Comparison of ENCODE assay signal across 1 cellular context in the genomic region with DNA sequence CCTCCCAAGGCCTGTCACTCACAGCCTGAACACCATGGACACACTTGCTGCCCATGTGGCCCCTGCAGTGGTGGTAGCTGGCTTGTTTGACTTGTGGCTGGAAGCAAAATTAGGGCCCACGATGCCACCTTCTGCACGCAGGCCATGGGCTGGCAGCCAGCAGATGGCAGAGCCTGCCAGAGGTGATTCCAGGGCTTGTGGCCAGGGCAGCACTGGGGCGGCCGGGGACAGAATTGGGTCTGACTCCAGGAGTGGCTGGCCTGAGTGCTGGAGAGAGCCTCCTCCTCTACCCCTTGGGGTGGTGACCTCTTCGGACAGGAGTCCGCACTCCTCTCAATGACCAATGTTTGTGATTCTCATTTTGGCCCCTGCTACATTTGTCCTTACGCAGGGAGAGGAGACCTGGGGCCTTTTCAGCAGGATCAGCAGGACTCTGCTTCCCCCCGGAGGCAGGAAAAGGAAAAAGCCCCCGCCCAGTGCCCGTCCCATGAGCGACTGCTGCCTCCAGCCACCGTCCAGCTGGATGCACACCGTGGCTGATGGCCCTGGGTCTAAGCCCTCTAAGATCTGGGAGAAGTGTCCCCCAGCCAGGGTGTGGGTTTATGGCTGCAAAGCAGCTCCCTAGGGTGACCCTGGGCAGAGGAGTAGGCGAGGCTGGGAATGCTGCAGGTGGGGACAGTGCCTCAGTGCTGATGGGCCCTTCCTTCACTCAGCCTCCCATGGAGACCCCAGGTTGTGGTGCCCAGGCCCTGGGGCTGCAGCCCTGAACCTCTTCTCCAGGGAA.
TF ChIP-seq lines count a peak whose summit lies in the region.

No MANE protein-coding gene starts in this region.

TF ChIP-seq in K562, 482 proteins besides CTCF, POLR2A, EP300 and RAD21 (continued from another document and continues in another):
- TF ChIP-seq FOXJ2 (tag; IDR thresholded peaks at IDR 0.05) (no peak), MYC (IDR thresholded peaks at IDR 0.05; ENCODE audit: low read depth, low read length) (peak; percentile 52), MYC (CRISPR knock-in tag; IDR thresholded peaks at IDR 0.05; ENCODE audit: borderline replicate concordance, low read depth) (0 out of 2 replicates have a peak, but pooled peaks have one; percentile 54), KHSRP (IDR thresholded peaks at IDR 0.05) (no peak), NFIX (CRISPR knock-in tag; IDR thresholded peaks at IDR 0.05; ENCODE audit: low read depth) (no peak), NCOA2 (IDR thresholded peaks at IDR 0.05; ENCODE audit: partially characterized antibody in 2 of 2) (no peak), CBX1 (IDR thresholded peaks at IDR 0.05; ENCODE audit: low read depth) (0 out of 2 replicates have a peak, but pooled peaks have one; percentile 18), TRIM24 (IDR thresholded peaks at IDR 0.05) (no peak), ZNF77 (CRISPR knock-in tag; IDR thresholded peaks at IDR 0.05) (no peak), HIVEP1 (CRISPR knock-in tag; IDR thresholded peaks at IDR 0.05) (no peak), IRF2 (CRISPR knock-in tag; IDR thresholded peaks at IDR 0.05) (no peak), ZC3H8 (IDR thresholded peaks at IDR 0.05) (no peak), ZBTB17 (CRISPR knock-in tag; IDR thresholded peaks at IDR 0.05) (peak; percentile 49; the same call in 1 of the 2 replicates), HDAC3 (IDR thresholded peaks at IDR 0.05; ENCODE audit: borderline replicate concordance, partially characterized antibody) (no peak), ZNF165 (CRISPR knock-in tag; IDR thresholded peaks at IDR 0.05; ENCODE audit: borderline replicate concordance) (no peak), KLF6 (CRISPR knock-in tag; IDR thresholded peaks at IDR 0.05; ENCODE audit: borderline replicate concordance) (peak; percentile 48; the same call in 1 of the 2 replicates), ZNF140 (CRISPR knock-in tag; IDR thresholded peaks at IDR 0.05) (no peak), CEBPG (CRISPR knock-in tag; IDR thresholded peaks at IDR 0.05) (no peak), CEBPG (tag; conservative IDR thresholded peaks at IDR 0.05 in 1 of 2, IDR thresholded peaks at IDR 0.05 in 1 of 2) (no peak), DDX20 (tag; IDR thresholded peaks at IDR 0.05; ENCODE audit: low read depth) (no peak), GABPA (tag; conservative IDR thresholded peaks at IDR 0.05; ENCODE audit: low read depth) (no peak), ZNF408 (CRISPR knock-in tag; IDR thresholded peaks at IDR 0.05; ENCODE audit: low read depth) (no peak), CC2D1A (IDR thresholded peaks at IDR 0.05) (peak; percentile 91), YBX1 (IDR thresholded peaks at IDR 0.05) (no peak), PURB (CRISPR knock-in tag; IDR thresholded peaks at IDR 0.05; ENCODE audit: low read depth) (no peak), MXI1 (IDR thresholded peaks at IDR 0.05; ENCODE audit: low read depth, low read length) (no peak), NR3C1 (CRISPR knock-in tag; IDR thresholded peaks at IDR 0.05) (no peak), L3MBTL2 (IDR thresholded peaks at IDR 0.05) (no peak; the same call in 1 of the 2 replicates), WHSC1 (IDR thresholded peaks at IDR 0.05; ENCODE audit: low read length) (no peak), GTF2E2 (tag; IDR thresholded peaks at IDR 0.05) (no peak), FUS (optimal IDR thresholded peaks at IDR 0.05; ENCODE audit: low read depth, low read length) (no peak), SAP30 (IDR thresholded peaks at IDR 0.05; ENCODE audit: borderline replicate concordance, insufficient read depth, low read depth, low read length, poor library complexity, severe bottlenecking) (no peak), PHB (CRISPR knock-in tag; IDR thresholded peaks at IDR 0.05) (0 out of 2 replicates have a peak, but pooled peaks have one; percentile 49), RAD51 (IDR thresholded peaks at IDR 0.05; ENCODE audit: borderline replicate concordance, low read depth) (no peak), COPS2 (conservative IDR thresholded peaks at IDR 0.05) (no peak), SOX6 (IDR thresholded peaks at IDR 0.05) (peak; percentile 38; the same call in 1 of the 2 replicates), ZNF445 (CRISPR knock-in tag; IDR thresholded peaks at IDR 0.05; ENCODE audit: low read depth) (no peak), CBFA2T2 (conservative IDR thresholded peaks at IDR 0.05) (no peak), TEAD4 (IDR thresholded peaks at IDR 0.05; ENCODE audit: low read length) (no peak), TEAD4 (CRISPR knock-in tag; IDR thresholded peaks at IDR 0.05; ENCODE audit: borderline replicate concordance) (no peak), ZNF224 (CRISPR knock-in tag; IDR thresholded peaks at IDR 0.05) (no peak), NFATC3 (IDR thresholded peaks at IDR 0.05) (no peak)
- TF ChIP-seq, protein P1, sequence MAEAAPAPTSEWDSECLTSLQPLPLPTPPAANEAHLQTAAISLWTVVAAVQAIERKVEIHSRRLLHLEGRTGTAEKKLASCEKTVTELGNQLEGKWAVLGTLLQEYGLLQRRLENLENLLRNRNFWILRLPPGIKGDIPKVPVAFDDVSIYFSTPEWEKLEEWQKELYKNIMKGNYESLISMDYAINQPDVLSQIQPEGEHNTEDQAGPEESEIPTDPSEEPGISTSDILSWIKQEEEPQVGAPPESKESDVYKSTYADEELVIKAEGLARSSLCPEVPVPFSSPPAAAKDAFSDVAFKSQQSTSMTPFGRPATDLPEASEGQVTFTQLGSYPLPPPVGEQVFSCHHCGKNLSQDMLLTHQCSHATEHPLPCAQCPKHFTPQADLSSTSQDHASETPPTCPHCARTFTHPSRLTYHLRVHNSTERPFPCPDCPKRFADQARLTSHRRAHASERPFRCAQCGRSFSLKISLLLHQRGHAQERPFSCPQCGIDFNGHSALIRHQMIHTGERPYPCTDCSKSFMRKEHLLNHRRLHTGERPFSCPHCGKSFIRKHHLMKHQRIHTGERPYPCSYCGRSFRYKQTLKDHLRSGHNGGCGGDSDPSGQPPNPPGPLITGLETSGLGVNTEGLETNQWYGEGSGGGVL (CRISPR knock-in tag; IDR thresholded peaks at IDR 0.05) = no peak
- TF ChIP-seq, protein P2, sequence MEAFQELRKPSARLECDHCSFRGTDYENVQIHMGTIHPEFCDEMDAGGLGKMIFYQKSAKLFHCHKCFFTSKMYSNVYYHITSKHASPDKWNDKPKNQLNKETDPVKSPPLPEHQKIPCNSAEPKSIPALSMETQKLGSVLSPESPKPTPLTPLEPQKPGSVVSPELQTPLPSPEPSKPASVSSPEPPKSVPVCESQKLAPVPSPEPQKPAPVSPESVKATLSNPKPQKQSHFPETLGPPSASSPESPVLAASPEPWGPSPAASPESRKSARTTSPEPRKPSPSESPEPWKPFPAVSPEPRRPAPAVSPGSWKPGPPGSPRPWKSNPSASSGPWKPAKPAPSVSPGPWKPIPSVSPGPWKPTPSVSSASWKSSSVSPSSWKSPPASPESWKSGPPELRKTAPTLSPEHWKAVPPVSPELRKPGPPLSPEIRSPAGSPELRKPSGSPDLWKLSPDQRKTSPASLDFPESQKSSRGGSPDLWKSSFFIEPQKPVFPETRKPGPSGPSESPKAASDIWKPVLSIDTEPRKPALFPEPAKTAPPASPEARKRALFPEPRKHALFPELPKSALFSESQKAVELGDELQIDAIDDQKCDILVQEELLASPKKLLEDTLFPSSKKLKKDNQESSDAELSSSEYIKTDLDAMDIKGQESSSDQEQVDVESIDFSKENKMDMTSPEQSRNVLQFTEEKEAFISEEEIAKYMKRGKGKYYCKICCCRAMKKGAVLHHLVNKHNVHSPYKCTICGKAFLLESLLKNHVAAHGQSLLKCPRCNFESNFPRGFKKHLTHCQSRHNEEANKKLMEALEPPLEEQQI (IDR thresholded peaks at IDR 0.05) = no peak
- TF ChIP-seq, protein P3, sequence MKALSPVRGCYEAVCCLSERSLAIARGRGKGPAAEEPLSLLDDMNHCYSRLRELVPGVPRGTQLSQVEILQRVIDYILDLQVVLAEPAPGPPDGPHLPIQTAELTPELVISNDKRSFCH (CRISPR knock-in tag; IDR thresholded peaks at IDR 0.05) = no peak
- TF ChIP-seq, protein P3 (tag; IDR thresholded peaks at IDR 0.05) = peak; percentile 74
- TF ChIP-seq, protein P4, sequence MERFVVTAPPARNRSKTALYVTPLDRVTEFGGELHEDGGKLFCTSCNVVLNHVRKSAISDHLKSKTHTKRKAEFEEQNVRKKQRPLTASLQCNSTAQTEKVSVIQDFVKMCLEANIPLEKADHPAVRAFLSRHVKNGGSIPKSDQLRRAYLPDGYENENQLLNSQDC (CRISPR knock-in tag; IDR thresholded peaks at IDR 0.05) = no peak
- TF ChIP-seq, protein P5, sequence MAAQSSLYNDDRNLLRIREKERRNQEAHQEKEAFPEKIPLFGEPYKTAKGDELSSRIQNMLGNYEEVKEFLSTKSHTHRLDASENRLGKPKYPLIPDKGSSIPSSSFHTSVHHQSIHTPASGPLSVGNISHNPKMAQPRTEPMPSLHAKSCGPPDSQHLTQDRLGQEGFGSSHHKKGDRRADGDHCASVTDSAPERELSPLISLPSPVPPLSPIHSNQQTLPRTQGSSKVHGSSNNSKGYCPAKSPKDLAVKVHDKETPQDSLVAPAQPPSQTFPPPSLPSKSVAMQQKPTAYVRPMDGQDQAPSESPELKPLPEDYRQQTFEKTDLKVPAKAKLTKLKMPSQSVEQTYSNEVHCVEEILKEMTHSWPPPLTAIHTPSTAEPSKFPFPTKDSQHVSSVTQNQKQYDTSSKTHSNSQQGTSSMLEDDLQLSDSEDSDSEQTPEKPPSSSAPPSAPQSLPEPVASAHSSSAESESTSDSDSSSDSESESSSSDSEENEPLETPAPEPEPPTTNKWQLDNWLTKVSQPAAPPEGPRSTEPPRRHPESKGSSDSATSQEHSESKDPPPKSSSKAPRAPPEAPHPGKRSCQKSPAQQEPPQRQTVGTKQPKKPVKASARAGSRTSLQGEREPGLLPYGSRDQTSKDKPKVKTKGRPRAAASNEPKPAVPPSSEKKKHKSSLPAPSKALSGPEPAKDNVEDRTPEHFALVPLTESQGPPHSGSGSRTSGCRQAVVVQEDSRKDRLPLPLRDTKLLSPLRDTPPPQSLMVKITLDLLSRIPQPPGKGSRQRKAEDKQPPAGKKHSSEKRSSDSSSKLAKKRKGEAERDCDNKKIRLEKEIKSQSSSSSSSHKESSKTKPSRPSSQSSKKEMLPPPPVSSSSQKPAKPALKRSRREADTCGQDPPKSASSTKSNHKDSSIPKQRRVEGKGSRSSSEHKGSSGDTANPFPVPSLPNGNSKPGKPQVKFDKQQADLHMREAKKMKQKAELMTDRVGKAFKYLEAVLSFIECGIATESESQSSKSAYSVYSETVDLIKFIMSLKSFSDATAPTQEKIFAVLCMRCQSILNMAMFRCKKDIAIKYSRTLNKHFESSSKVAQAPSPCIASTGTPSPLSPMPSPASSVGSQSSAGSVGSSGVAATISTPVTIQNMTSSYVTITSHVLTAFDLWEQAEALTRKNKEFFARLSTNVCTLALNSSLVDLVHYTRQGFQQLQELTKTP (IDR thresholded peaks at IDR 0.05; ENCODE audit: low read depth in 1 of 2, partially characterized antibody in 2 of 2) = no peak
- TF ChIP-seq, protein P6, sequence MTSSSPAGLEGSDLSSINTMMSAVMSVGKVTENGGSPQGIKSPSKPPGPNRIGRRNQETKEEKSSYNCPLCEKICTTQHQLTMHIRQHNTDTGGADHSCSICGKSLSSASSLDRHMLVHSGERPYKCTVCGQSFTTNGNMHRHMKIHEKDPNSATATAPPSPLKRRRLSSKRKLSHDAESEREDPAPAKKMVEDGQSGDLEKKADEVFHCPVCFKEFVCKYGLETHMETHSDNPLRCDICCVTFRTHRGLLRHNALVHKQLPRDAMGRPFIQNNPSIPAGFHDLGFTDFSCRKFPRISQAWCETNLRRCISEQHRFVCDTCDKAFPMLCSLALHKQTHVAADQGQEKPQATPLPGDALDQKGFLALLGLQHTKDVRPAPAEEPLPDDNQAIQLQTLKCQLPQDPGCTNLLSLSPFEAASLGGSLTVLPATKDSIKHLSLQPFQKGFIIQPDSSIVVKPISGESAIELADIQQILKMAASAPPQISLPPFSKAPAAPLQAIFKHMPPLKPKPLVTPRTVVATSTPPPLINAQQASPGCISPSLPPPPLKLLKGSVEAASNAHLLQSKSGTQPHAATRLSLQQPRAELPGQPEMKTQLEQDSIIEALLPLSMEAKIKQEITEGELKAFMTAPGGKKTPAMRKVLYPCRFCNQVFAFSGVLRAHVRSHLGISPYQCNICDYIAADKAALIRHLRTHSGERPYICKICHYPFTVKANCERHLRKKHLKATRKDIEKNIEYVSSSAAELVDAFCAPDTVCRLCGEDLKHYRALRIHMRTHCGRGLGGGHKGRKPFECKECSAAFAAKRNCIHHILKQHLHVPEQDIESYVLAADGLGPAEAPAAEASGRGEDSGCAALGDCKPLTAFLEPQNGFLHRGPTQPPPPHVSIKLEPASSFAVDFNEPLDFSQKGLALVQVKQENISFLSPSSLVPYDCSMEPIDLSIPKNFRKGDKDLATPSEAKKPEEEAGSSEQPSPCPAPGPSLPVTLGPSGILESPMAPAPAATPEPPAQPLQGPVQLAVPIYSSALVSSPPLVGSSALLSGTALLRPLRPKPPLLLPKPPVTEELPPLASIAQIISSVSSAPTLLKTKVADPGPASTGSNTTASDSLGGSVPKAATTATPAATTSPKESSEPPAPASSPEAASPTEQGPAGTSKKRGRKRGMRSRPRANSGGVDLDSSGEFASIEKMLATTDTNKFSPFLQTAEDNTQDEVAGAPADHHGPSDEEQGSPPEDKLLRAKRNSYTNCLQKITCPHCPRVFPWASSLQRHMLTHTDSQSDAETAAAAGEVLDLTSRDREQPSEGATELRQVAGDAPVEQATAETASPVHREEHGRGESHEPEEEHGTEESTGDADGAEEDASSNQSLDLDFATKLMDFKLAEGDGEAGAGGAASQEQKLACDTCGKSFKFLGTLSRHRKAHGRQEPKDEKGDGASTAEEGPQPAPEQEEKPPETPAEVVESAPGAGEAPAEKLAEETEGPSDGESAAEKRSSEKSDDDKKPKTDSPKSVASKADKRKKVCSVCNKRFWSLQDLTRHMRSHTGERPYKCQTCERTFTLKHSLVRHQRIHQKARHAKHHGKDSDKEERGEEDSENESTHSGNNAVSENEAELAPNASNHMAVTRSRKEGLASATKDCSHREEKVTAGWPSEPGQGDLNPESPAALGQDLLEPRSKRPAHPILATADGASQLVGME (CRISPR knock-in tag; IDR thresholded peaks at IDR 0.05) = peak; percentile 79; the same call in 1 of the 2 replicates
- TF ChIP-seq, protein P7, sequence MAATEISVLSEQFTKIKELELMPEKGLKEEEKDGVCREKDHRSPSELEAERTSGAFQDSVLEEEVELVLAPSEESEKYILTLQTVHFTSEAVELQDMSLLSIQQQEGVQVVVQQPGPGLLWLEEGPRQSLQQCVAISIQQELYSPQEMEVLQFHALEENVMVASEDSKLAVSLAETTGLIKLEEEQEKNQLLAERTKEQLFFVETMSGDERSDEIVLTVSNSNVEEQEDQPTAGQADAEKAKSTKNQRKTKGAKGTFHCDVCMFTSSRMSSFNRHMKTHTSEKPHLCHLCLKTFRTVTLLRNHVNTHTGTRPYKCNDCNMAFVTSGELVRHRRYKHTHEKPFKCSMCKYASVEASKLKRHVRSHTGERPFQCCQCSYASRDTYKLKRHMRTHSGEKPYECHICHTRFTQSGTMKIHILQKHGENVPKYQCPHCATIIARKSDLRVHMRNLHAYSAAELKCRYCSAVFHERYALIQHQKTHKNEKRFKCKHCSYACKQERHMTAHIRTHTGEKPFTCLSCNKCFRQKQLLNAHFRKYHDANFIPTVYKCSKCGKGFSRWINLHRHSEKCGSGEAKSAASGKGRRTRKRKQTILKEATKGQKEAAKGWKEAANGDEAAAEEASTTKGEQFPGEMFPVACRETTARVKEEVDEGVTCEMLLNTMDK (IDR thresholded peaks at IDR 0.05; ENCODE audit: borderline replicate concordance, insufficient read depth, low read depth, low read length, poor library complexity, severe bottlenecking) = no peak
